Comparison of ENCODE assay signal across 21 cellular contexts in the genomic region with DNA sequence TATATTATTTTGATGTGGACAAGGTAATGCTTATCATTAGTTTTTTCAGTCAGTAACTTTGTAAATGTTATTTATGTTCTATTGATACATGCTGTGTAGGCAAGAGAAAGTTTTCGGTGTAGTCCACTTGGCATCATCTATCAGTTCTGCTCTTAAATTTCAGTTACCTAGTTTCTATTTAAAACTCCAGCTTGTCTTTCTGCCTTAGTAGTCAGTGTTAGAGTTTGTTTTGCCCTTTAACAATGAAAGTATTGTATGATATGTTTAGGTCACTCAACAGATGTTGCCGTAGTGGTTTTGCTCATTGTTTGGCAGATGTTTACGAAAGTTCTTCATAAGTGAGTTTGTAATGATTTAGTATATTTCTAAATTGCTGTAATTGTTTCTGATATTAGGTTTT. TPM values are rescaled to one million over a fixed set of nuclear protein-coding genes. Genes with fewer than 3 reads are reported as not detected.
DNase-seq lines count a peak whose midpoint lies in the region; ATAC-seq, FAIRE-seq and TF ChIP-seq lines count a peak whose summit lies in the region.
"Had no signal": no experiment of that assay in that cellular context is flagged by ENCODE, and none has a peak within 500 bp of the region (broad histone marks: within the 10 kb centered on the region; RNA-seq: fewer than 3 reads in every experiment).

No MANE protein-coding gene starts in this region.

- no peak overlapping the region for H3K4me3 Mint-ChIP-seq in endodermal cell
- H3K4me3 Mint-ChIP-seq: CD8-positive, alpha-beta T cell had no signal

- no TSS peak for BruUV-seq in PC-3 (replicated peaks; lab: Mats Ljungman, UMichigan)

- H3K4me1 Mint-ChIP-seq in endodermal cell, result no peaks in the 10 kb centered on the region

- H4K20me1 ChIP-seq in PC-3 (ENCODE audit: low read length), result no peaks in the 10 kb centered on the region
- H4K20me1 ChIP-seq: BLaER1 had no signal

- H3K27me3 ChIP-seq in PC-3 (ENCODE audit: low read length) (no peaks in the 10 kb centered on the region), heart right ventricle (no peaks in the 10 kb centered on the region), endodermal cell (ENCODE audit: control insufficient read depth, insufficient read depth, low read length, poor library complexity, severe bottlenecking) (no peaks in the 10 kb centered on the region)
- H3K27me3 ChIP-seq: BLaER1 had no signal

- WGBS in heart right ventricle, 2 donors, result 71 to 75% methylated on average over 3 of the region's 3 CpGs
- 99% methylated on average over 3 of the region's 3 CpGs; no CpG with 5 or more reads in 1 of the 2 experiments for WGBS in endodermal cell (ENCODE audit: insufficient coverage in 1 of 2, insufficient read length in 1 of 2), 2 experiments

- H3K4me3 ChIP-seq in PC-3 (ENCODE audit: low read length) (no peak overlapping the region), fibroblast of pulmonary artery (replicated peaks; ENCODE audit: low read depth, low read length) (no peak overlapping the region), heart right ventricle (no peak overlapping the region), endodermal cell (ENCODE audit: low read length) (no peak overlapping the region)
- H3K4me3 ChIP-seq: BLaER1, K562 had no signal

- H3K4me1 ChIP-seq in PC-3 (ENCODE audit: insufficient read depth, low read length) (peaks cover 4% of the 10 kb centered on the region; the same call in 1 of the 2 replicates), heart right ventricle (no peaks in the 10 kb centered on the region), endodermal cell (ENCODE audit: control insufficient read depth, insufficient read depth, low read length) (no peaks in the 10 kb centered on the region)
- H3K4me1 ChIP-seq: BLaER1 had no signal

- H3K27me3 Mint-ChIP-seq in endodermal cell (ENCODE audit: insufficient read depth), result no peaks in the 10 kb centered on the region

- no peak overlapping the region for H3K4me2 ChIP-seq in PC-3 (ENCODE audit: low read length)
- H3K4me2 ChIP-seq: BLaER1 had no signal

- CTCF ChIA-PET in PC-3 (lab: Charles Lee), result no interaction called here

- no peaks in the 10 kb centered on the region for H3K9me2 ChIP-seq in PC-3 (replicated peaks; ENCODE audit: low read length)

- H3K9ac ChIP-seq in PC-3 (ENCODE audit: low read length), result no peak overlapping the region
- H3K9ac ChIP-seq in endodermal cell (ENCODE audit: extremely low read depth, low read length, poor library complexity, severe bottlenecking), result no peak overlapping the region
- H3K9ac ChIP-seq: BLaER1 had no signal

- H2AFZ ChIP-seq in PC-3 (ENCODE audit: low read length), result no peak overlapping the region

- H3K79me2 ChIP-seq in PC-3 (ENCODE audit: low read length), result no peaks in the 10 kb centered on the region

- no peak for TF ChIP-seq CTCF in PC-3 (conservative IDR thresholded peaks at IDR 0.05; ENCODE audit: low read depth, low read length)
- no peak for TF ChIP-seq CTCF in fibroblast of pulmonary artery (IDR thresholded peaks at IDR 0.05; ENCODE audit: low read length, missing control alignments)
- TF ChIP-seq CTCF in D721Med (IDR thresholded peaks at IDR 0.05; ENCODE audit: insufficient read depth, missing control alignments), result no peak
- TF ChIP-seq CTCF in heart right ventricle (IDR thresholded peaks at IDR 0.05), result no peak
- no peak for TF ChIP-seq CTCF in endodermal cell (conservative IDR thresholded peaks at IDR 0.05)

- FAIRE-seq in D721Med (lab: Jason Lieb, UNC), result no peak
- FAIRE-seq: GM18507, K562 had no signal

- H3F3A ChIP-seq in PC-3 (ENCODE audit: low read length, unreplicated experiment), result no peaks in the 10 kb centered on the region

- H3K27ac ChIP-seq in PC-3 (ENCODE audit: low read length) (0 out of 2 replicates have a peak overlapping the region, but pooled peaks have one; percentile 18), heart right ventricle (no peak overlapping the region), endodermal cell (ENCODE audit: low read depth, low read length) (no peak overlapping the region)
- H3K27ac ChIP-seq: BLaER1, RWPE1 had no signal

- no peak overlapping the region for H3K27ac Mint-ChIP-seq in endodermal cell
- H3K27ac Mint-ChIP-seq: CD8-positive, alpha-beta T cell had no signal

- DNase-seq in PC-3, result no peak
- DNase-seq in fibroblast of pulmonary artery (ENCODE audit: low read depth), result peak; percentile 26
- peak; percentile 27 for DNase-seq in midbrain (lab: John Stamatoyannopoulos, UW)
- no peak for DNase-seq in sciatic nerve (ENCODE audit: low spot score)
- no peak for DNase-seq in D721Med (ENCODE audit: insufficient read length, low spot score)
- no peak for DNase-seq in heart right ventricle
- DNase-seq in endodermal cell, result no peak
- no peak for DNase-seq in NCI-H1694 (lab: John Stamatoyannopoulos, UW)
- DNase-seq: CD8-positive, alpha-beta T cell; DMS153; NCI-H1092 treated with DMSO at 0.1 percent for 48 hours; NCI-H1436 treated with DMSO at 0.1 percent for 48 hours; NCI-H2029; NCI-H226; NCI-H510A treated with DMSO at 0.1 percent for 48 hours; NCI-H748 treated with DMSO at 0.1 percent for 48 hours; SIG-M5 had no signal

- H3K9me3 ChIP-seq in PC-3 (ENCODE audit: low read length) (no peaks in the 10 kb centered on the region), heart right ventricle (no peaks in the 10 kb centered on the region), endodermal cell (ENCODE audit: control insufficient read depth, low read length) (no peaks in the 10 kb centered on the region)
- H3K9me3 ChIP-seq: BLaER1 had no signal

- H3K36me3 ChIP-seq in PC-3 (ENCODE audit: low read depth, low read length) (no peaks in the 10 kb centered on the region), heart right ventricle (peaks cover 0 to 29% (median 0%) of the 10 kb centered on the region in 9 donors), endodermal cell (ENCODE audit: control insufficient read depth, insufficient read depth, low read length) (peaks cover 2% of the 10 kb centered on the region)

- peaks cover 4% of the 10 kb centered on the region for H3K9me3 Mint-ChIP-seq in endodermal cell

- intact Hi-C loops in PC-3 (cut with micrococcal nuclease), result loop anchor here (5.0 kb wide), 2 partner anchors 36 to 39 kb away; partner anchors contain the start of gene FHDC1
- intact Hi-C loops in sciatic nerve (cut with DNase I), result no loop called here
- intact Hi-C loops in heart right ventricle (cut with DNase I), result no loop called here

- peaks cover 16% of the 10 kb centered on the region for H3K36me3 Mint-ChIP-seq in endodermal cell (ENCODE audit: low read depth)

- POLR2A ChIA-PET in PC-3 (lab: Charles Lee; ENCODE audit: unreplicated experiment), result no interaction called here

- ATAC-seq in PC-3 (no peak), sciatic nerve (peak; percentile 61), heart right ventricle (no peak)
- ATAC-seq: CD8-positive, alpha-beta T cell; K562 had no signal

RNA-seq across cellular contexts. Expression of gene FHDC1, which starts 34.9 kb away (rescaled TPM):
- 0.95 and 2.2 TPM in 2 replicates for total RNA-seq in PC-3 (2014; rRNA removed)
- 3.9 TPM for total RNA-seq in sciatic nerve
- under 1 TPM; 0.08 to 0.43 (median 0.18) TPM for total RNA-seq in heart right ventricle
- under 1 TPM; 0.19 to 0.29 TPM for polyA plus RNA-seq in heart right ventricle
- 1 to 10 TPM; 2.5 to 7.9 TPM for total RNA-seq in endodermal cell
- polyA plus RNA-seq in endodermal cell (2013, experiment 1 of 2), result 3.2 TPM
- 2.2 TPM for polyA plus RNA-seq in endodermal cell (2013, experiment 2 of 2)

Comparison
In these comparisons a context has a peak if more than half of its experiments do, and no peak if none do; other contexts are left out.
1. DNase-seq: peak in fibroblast of pulmonary artery (single experiment) and midbrain (single experiment); none in PC-3 (single experiment), sciatic nerve (single experiment), D721Med (single experiment), heart right ventricle (0 of 2), endodermal cell (single experiment) and NCI-H1694 (single experiment).